In genomic region chr9:36207546-36208012, GRCh38 we compare ENCODE assay signal across 9 cellular contexts. TPM values are rescaled to one million over a fixed set of nuclear protein-coding genes. Genes with fewer than 3 reads are reported as not detected.
A peak's percentile ranks its signal among the peaks of the same experiment; 100 is the strongest.
DNase-seq lines count a peak whose midpoint lies in the region; ATAC-seq, FAIRE-seq and TF ChIP-seq lines count a peak whose summit lies in the region.
"Had no signal": no experiment of that assay in that cellular context is flagged by ENCODE, and none has a peak within 500 bp of the region (broad histone marks: within the 10 kb centered on the region; RNA-seq: fewer than 3 reads in every experiment).

No MANE protein-coding gene starts in this region.

- peak overlapping the region; percentile 27 for H3K4me2 ChIP-seq in endothelial cell of umbilical vein (ENCODE audit: insufficient read depth, low read length)

- no peaks in the 10 kb centered on the region for H4K20me1 ChIP-seq in endothelial cell of umbilical vein (replicated peaks; ENCODE audit: control insufficient read depth, extremely low read depth, insufficient read depth, low read length)

- peaks cover 47% of the 10 kb centered on the region for H3K4me1 Mint-ChIP-seq in HFFc6 (ENCODE audit: low read depth)

- H3K27me3 ChIP-seq in WERI-Rb-1 (ENCODE audit: insufficient read depth, low read depth, severe bottlenecking) (no peaks in the 10 kb centered on the region), endothelial cell of umbilical vein (ENCODE audit: control insufficient read depth in 2 of 2, insufficient read depth in 2 of 2, low read length in 2 of 2) (no peaks in the 10 kb centered on the region), gastrocnemius medialis (no peaks in the 10 kb centered on the region)

- H3K27me3 Mint-ChIP-seq in HFFc6 (ENCODE audit: insufficient read depth): no peaks in the 10 kb centered on the region

- H3K27ac Mint-ChIP-seq in HFFc6: peak overlapping the region; percentile 81

- no peak for TF ChIP-seq POLR2A in endothelial cell of umbilical vein (IDR thresholded peaks at IDR 0.05; ENCODE audit: low read depth, low read length)
- no peak for TF ChIP-seq POLR2A in gastrocnemius medialis (IDR thresholded peaks at IDR 0.05)

- FAIRE-seq in endothelial cell of umbilical vein (lab: Jason Lieb, UNC): peak; percentile 92

- H2AFZ ChIP-seq in endothelial cell of umbilical vein (ENCODE audit: low read depth, low read length): no peak overlapping the region

- POLR2A ChIA-PET in endothelial cell of umbilical vein (lab: Charles Lee): interaction anchor here (0.5 to 1.3 kb wide), 3 partner anchors 9 to 343 kb away, joined by 3 to 5 read pairs (median 3); partner anchors contain the start of gene CLTA

- in situ Hi-C loops in gastrocnemius medialis (cut with MboI; ENCODE audit: low sequenced_read_pairs in 4 of 4): no loop called here

- H3K36me3 Mint-ChIP-seq in HFFc6 (ENCODE audit: low read depth): peaks cover 68% of the 10 kb centered on the region

- H3K36me3 ChIP-seq in WERI-Rb-1: peaks cover 94% of the 10 kb centered on the region
- peaks cover 51 to 69% of the 10 kb centered on the region in 2 experiments for H3K36me3 ChIP-seq in endothelial cell of umbilical vein (ENCODE audit: control insufficient read depth in 2 of 2, extremely low read depth in 1 of 2, insufficient read depth in 2 of 2, low read length in 2 of 2)
- peaks cover 0 to 54% of the 10 kb centered on the region in 2 donors for H3K36me3 ChIP-seq in gastrocnemius medialis

- TF ChIP-seq CTCF in HFFc6 (IDR thresholded peaks at IDR 0.05): no peak
- no peak for TF ChIP-seq CTCF in WERI-Rb-1 (IDR thresholded peaks at IDR 0.05; ENCODE audit: low read depth, low read length)
- TF ChIP-seq CTCF in endothelial cell of umbilical vein (IDR thresholded peaks at IDR 0.05; ENCODE audit: extremely low read depth in 1 of 2, insufficient read depth in 1 of 2, low read depth in 1 of 2, low read length in 2 of 2): no peak
- TF ChIP-seq CTCF in gastrocnemius medialis (IDR thresholded peaks at IDR 0.05 in 4 of 5, conservative IDR thresholded peaks at IDR 0.05 in 1 of 5): no peak
- no peak for TF ChIP-seq CTCF in omental fat pad (IDR thresholded peaks at IDR 0.05)

- intact Hi-C loops in endothelial cell of umbilical vein (cut with micrococcal nuclease): no loop called here
- intact Hi-C loops in gastrocnemius medialis (cut with DNase I; ENCODE audit: low total_unique reads): no loop called here

- peaks cover 57% of the 10 kb centered on the region for H3K79me2 ChIP-seq in endothelial cell of umbilical vein (ENCODE audit: control insufficient read depth, insufficient read depth, low read length)

- peak overlapping the region; percentile 48 for H3K9ac ChIP-seq in endothelial cell of umbilical vein (replicated peaks; ENCODE audit: extremely low read depth, insufficient read depth, low read length)

- peak overlapping the region; percentile 36 for H3K4me3 Mint-ChIP-seq in HFFc6

- dilution Hi-C loops in endothelial cell of umbilical vein (cut with MboI; ENCODE audit: extremely low pct_ligation_motif_present, low sequenced_read_pairs): no loop called here

- peak in 1 of 2 donors; percentile 21 for ATAC-seq in gastrocnemius medialis
- ATAC-seq in HG03108 (IDR thresholded peaks at IDR 0.05; ENCODE audit: unreplicated experiment): no peak
- no peak for ATAC-seq in omental fat pad (ENCODE audit: low FRiP score)

- BruUV-seq in endothelial cell of umbilical vein (replicated peaks; lab: Mats Ljungman, UMichigan): no TSS peak

- no peak for DNase-seq in HFFc6
- DNase-seq in WERI-Rb-1: peak; percentile 16
- peak; percentile 71 for DNase-seq in endothelial cell of umbilical vein (ENCODE audit: low read depth, low spot score)
- DNase-seq in gastrocnemius medialis: no peak
- DNase-seq in SIG-M5 treated with dmso at 0.1 percent for 504 hours (lab: John Stamatoyannopoulos, UW; ENCODE audit: unreplicated experiment): no peak
- no peak for DNase-seq in omental fat pad (ENCODE audit: low spot score)
- DNase-seq in ecto neural progenitor cell (ENCODE audit: low spot score): no peak
- DNase-seq: NCI-H510A treated with DMSO at 0.1 percent for 48 hours had no signal

- H3K9me1 ChIP-seq in endothelial cell of umbilical vein (replicated peaks; ENCODE audit: control insufficient read depth, extremely low read depth, insufficient read depth, low read length): no peaks in the 10 kb centered on the region

- CTCF ChIA-PET in endothelial cell of umbilical vein (lab: Charles Lee): interaction anchor here (1.0 to 2.5 kb wide), 4 partner anchors 14 to 199 kb away, joined by 4 to 13 read pairs (median 8); partner anchors contain the start of gene CLTA

- H3K4me3 ChIP-seq in WERI-Rb-1 (ENCODE audit: low read depth, low read length) (no peak overlapping the region), endothelial cell of umbilical vein (replicated peaks in 1 of 3; ENCODE audit: insufficient read depth in 1 of 3, low read depth in 1 of 3, low read length in 3 of 3) (no peak overlapping the region), gastrocnemius medialis (no peak overlapping the region)

- H3K27ac ChIP-seq in WERI-Rb-1 (peak overlapping the region; percentile 66), endothelial cell of umbilical vein (ENCODE audit: insufficient read depth, low read depth, low read length) (peak overlapping the region; percentile 87), gastrocnemius medialis (peak overlapping the region; percentile 40 to 62 (median 58))

- H3K9me3 ChIP-seq in WERI-Rb-1 (ENCODE audit: severe bottlenecking): no peaks in the 10 kb centered on the region
- H3K9me3 ChIP-seq in endothelial cell of umbilical vein (replicated peaks; ENCODE audit: control insufficient read depth, insufficient read depth, low read length): no peaks in the 10 kb centered on the region
- H3K9me3 ChIP-seq in gastrocnemius medialis: no peaks in the 10 kb centered on the region

- H3K4me1 ChIP-seq in endothelial cell of umbilical vein (ENCODE audit: control insufficient read depth, extremely low read depth, insufficient read depth, low read length) (peaks cover 31% of the 10 kb centered on the region), gastrocnemius medialis (peaks cover 45 to 46% of the 10 kb centered on the region in 2 donors)

- H3K9me3 Mint-ChIP-seq in HFFc6: no peaks in the 10 kb centered on the region

TF ChIP-seq in endothelial cell of umbilical vein, 7 proteins besides CTCF, POLR2A, EP300 and RAD21:
- peak; percentile 58 for TF ChIP-seq FOS (IDR thresholded peaks at IDR 0.05; ENCODE audit: borderline replicate concordance, insufficient read depth, low read length)
- no peak for TF ChIP-seq GATA2 (IDR thresholded peaks at IDR 0.05; ENCODE audit: insufficient read depth, insufficient read length, low read depth, low read length)

RNA-seq across cellular contexts. Expression of gene CLTA, which starts 16.9 kb away (rescaled TPM):
- 100 to 1,000 TPM; 247 to 272 (median 259) TPM for total RNA-seq in HFFc6 (2021; fragmentation: NEBNext Ultra II Directional; extraction: Animal tissue kit (Norgen Biotek cat#: 25700))
- total RNA-seq in endothelial cell of umbilical vein (281 and 317 TPM in 2 replicates), gastrocnemius medialis (10 to 100 TPM; 48.4 to 86.7 (median 69.0) TPM), omental fat pad (100 to 1,000 TPM; 180 to 187 (median 185) TPM)
- polyA plus RNA-seq in endothelial cell of umbilical vein: 212 and 229 TPM in 2 replicates
- polyA plus RNA-seq in endothelial cell of umbilical vein (2011; cell fraction: cytosol; rRNA removed): 351 and 388 TPM in 2 replicates
- 135 and 162 TPM in 2 replicates for polyA plus RNA-seq in endothelial cell of umbilical vein (2011; cell fraction: nucleus; rRNA removed)
- polyA plus RNA-seq in endothelial cell of umbilical vein (2012): 355 and 368 TPM in 2 replicates
- 98.2 and 102 TPM in 2 replicates for polyA minus RNA-seq in endothelial cell of umbilical vein
- polyA minus RNA-seq in endothelial cell of umbilical vein (2011; cell fraction: cytosol; rRNA and poly(A)+ RNA removed): 94.4 TPM
- polyA minus RNA-seq in endothelial cell of umbilical vein (2011; cell fraction: nucleus; rRNA and poly(A)+ RNA removed): 23.4 and 37.0 TPM in 2 replicates

RNA-seq across cellular contexts. Expression of gene CCIN, which starts 38.4 kb away (rescaled TPM):
- 1 to 10 TPM in 1 of 6 experiments, under 1 TPM in 5; 0.59 to 2.5 (median 0.73) TPM for total RNA-seq in HFFc6 (2021; fragmentation: NEBNext Ultra II Directional; extraction: Animal tissue kit (Norgen Biotek cat#: 25700))
- total RNA-seq in endothelial cell of umbilical vein (0.22 and 0.44 TPM in 2 replicates), gastrocnemius medialis (not detected), omental fat pad (1 to 10 TPM in 1 of 4 donors, under 1 TPM in 2, not detected in 1; 0.65 to 2.5 (median 0.95) TPM)
- polyA plus RNA-seq in endothelial cell of umbilical vein: 1.1 and 1.2 TPM in 2 replicates
- 0.63 and 0.66 TPM in 2 replicates for polyA plus RNA-seq in endothelial cell of umbilical vein (2011; cell fraction: cytosol; rRNA removed)
- 0.84 and 1.1 TPM in 2 replicates for polyA plus RNA-seq in endothelial cell of umbilical vein (2011; cell fraction: nucleus; rRNA removed)
- polyA plus RNA-seq in endothelial cell of umbilical vein (2012): 1.2 TPM in 2 replicates
- 0.53 and 2.5 TPM in 2 replicates for polyA minus RNA-seq in endothelial cell of umbilical vein
- not detected for polyA minus RNA-seq in endothelial cell of umbilical vein (2011; cell fraction: cytosol; rRNA and poly(A)+ RNA removed)
- 0.87 and 1.1 TPM in 2 replicates for polyA minus RNA-seq in endothelial cell of umbilical vein (2011; cell fraction: nucleus; rRNA and poly(A)+ RNA removed)

RNA-seq across cellular contexts. Expression of gene GNE, which starts 50.7 kb away (rescaled TPM):
- 10 to 100 TPM; 15.8 to 18.9 (median 17.8) TPM for total RNA-seq in HFFc6 (2021; fragmentation: NEBNext Ultra II Directional; extraction: Animal tissue kit (Norgen Biotek cat#: 25700))
- total RNA-seq in endothelial cell of umbilical vein (11.4 and 12.3 TPM in 2 replicates), gastrocnemius medialis (10 to 100 TPM; 11.0 to 18.5 (median 13.9) TPM), omental fat pad (10 to 100 TPM; 28.5 to 42.1 (median 35.4) TPM)
- 6.6 and 8.5 TPM in 2 replicates for polyA plus RNA-seq in endothelial cell of umbilical vein
- 9.5 and 9.9 TPM in 2 replicates for polyA plus RNA-seq in endothelial cell of umbilical vein (2011; cell fraction: cytosol; rRNA removed)
- polyA plus RNA-seq in endothelial cell of umbilical vein (2011; cell fraction: nucleus; rRNA removed): 9.1 and 9.3 TPM in 2 replicates
- 10.6 and 11.5 TPM in 2 replicates for polyA plus RNA-seq in endothelial cell of umbilical vein (2012)
- 29.7 and 35.8 TPM in 2 replicates for polyA minus RNA-seq in endothelial cell of umbilical vein
- 20.2 TPM for polyA minus RNA-seq in endothelial cell of umbilical vein (2011; cell fraction: cytosol; rRNA and poly(A)+ RNA removed)
- polyA minus RNA-seq in endothelial cell of umbilical vein (2011; cell fraction: nucleus; rRNA and poly(A)+ RNA removed): 11.4 and 13.6 TPM in 2 replicates

Comparison
In these comparisons a context has a peak if more than half of its experiments do, and no peak if none do; other contexts are left out.
1. DNase-seq: peak in WERI-Rb-1 (single experiment) and endothelial cell of umbilical vein (single experiment); none in HFFc6 (single experiment), gastrocnemius medialis (0 of 2), SIG-M5 treated with dmso at 0.1 percent for 504 hours (single experiment), omental fat pad (single experiment) and ecto neural progenitor cell (single experiment).
2. Peak in every context shown above with its lines, with median percentiles within 50 percentile points of each other: H3K27ac ChIP-seq.